16 cellular contexts compared by ENCODE assay signal in the genomic region with DNA sequence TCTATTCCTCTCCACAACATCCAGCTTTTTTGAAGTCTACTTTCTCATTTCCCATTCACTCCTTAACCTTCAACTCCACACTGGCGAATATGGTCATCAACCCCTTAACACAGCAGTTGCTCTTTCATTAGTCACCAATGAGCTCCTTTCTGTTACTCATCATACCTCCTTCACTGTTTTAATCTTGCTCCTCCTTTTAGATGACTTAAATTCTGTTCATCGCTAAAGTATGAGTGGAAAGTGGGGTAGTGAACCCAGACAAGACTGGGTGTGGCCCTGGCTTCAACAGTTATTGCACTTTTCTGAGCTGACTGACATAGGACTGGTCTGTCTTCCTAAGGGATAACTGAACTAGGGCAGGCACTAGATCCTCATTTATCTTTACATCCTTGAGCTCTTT. TPM values are rescaled to one million over a fixed set of nuclear protein-coding genes. Genes with fewer than 3 reads are reported as not detected.
A peak's percentile ranks its signal among the peaks of the same experiment; 100 is the strongest.
DNase-seq lines count a peak whose midpoint lies in the region; ATAC-seq and TF ChIP-seq lines count a peak whose summit lies in the region.
"Had no signal": no experiment of that assay in that cellular context is flagged by ENCODE, and none has a peak within 500 bp of the region (broad histone marks: within the 10 kb centered on the region; RNA-seq: fewer than 3 reads in every experiment).

No MANE protein-coding gene starts in this region.

- TF ChIP-seq CTCF in fibroblast of villous mesenchyme (IDR thresholded peaks at IDR 0.05; ENCODE audit: insufficient read depth, low read depth, low read length), result no peak
- TF ChIP-seq CTCF in thyroid gland (IDR thresholded peaks at IDR 0.05), result no peak

- no peak overlapping the region for H3K27ac ChIP-seq in thyroid gland
- H3K27ac ChIP-seq: Peyer's patch had no signal

- H3K9me3 ChIP-seq in thyroid gland, result no peaks in the 10 kb centered on the region
- H3K9me3 ChIP-seq: Peyer's patch, uterus had no signal

- H3K4me1 ChIP-seq in thyroid gland, result peaks cover 4 to 14% of the 10 kb centered on the region in 2 donors
- H3K4me1 ChIP-seq: Peyer's patch had no signal

- no peaks in the 10 kb centered on the region for H3K27me3 ChIP-seq in thyroid gland
- H3K27me3 ChIP-seq: Peyer's patch, uterus had no signal

- intact Hi-C loops in thyroid gland (cut with DNase I), result no loop called here

- ATAC-seq in GM18517 (IDR thresholded peaks at IDR 0.05; ENCODE audit: unreplicated experiment) (no peak), GM18867 (IDR thresholded peaks at IDR 0.05; ENCODE audit: unreplicated experiment) (no peak)
- ATAC-seq: left ventricle myocardium superior had no signal

- H3K4me3 ChIP-seq in fibroblast of villous mesenchyme (ENCODE audit: low read depth, low read length), result no peak overlapping the region
- no peak overlapping the region for H3K4me3 ChIP-seq in thyroid gland (replicated peaks in 1 of 3)
- H3K4me3 ChIP-seq: Peyer's patch, uterus had no signal

- no peaks in the 10 kb centered on the region for H3K36me3 ChIP-seq in thyroid gland
- H3K36me3 ChIP-seq: Peyer's patch, uterus had no signal

- TF ChIP-seq POLR2A in thyroid gland (IDR thresholded peaks at IDR 0.05), result no peak

- peak; percentile 40 for DNase-seq in 8988T
- peak; percentile 87 for DNase-seq in GM03348 (ENCODE audit: low spot score)
- peak; percentile 22 for DNase-seq in T1000 (lab: John Stamatoyannopoulos, UW)
- peak; percentile 53 for DNase-seq in fibroblast of villous mesenchyme (ENCODE audit: low read depth)
- no peak for DNase-seq in thyroid gland
- no peak for DNase-seq in NCI-H2029 treated with DMSO at 0.1 percent for 48 hours (lab: John Stamatoyannopoulos, UW)
- DNase-seq: activated B cell treated with CpG ODN at 0.5 μM for 24 hours, erythroblast, left ventricle myocardium superior, NCI-H187 treated with DMSO at 0.1 percent for 48 hours, Peyer's patch, posterior cingulate gyrus, uterus had no signal

- 94 to 100% methylated on average over 2 of the region's 2 CpGs for WGBS in thyroid gland, 2 donors

RNA-seq across cellular contexts. Expression of gene AKT3, which starts 51.3 kb away (rescaled TPM):
- total RNA-seq in fibroblast of villous mesenchyme, result 36.4 and 38.0 TPM in 2 replicates
- total RNA-seq in thyroid gland, result 10 to 100 TPM; 51.7 to 84.1 (median 71.1) TPM
- total RNA-seq: HT-29 had no signal

Comparison
In these comparisons a context has a peak if more than half of its experiments do, and no peak if none do; other contexts are left out.
1. DNase-seq: peak in 8988T (single experiment), GM03348 (single experiment), T1000 (single experiment) and fibroblast of villous mesenchyme (single experiment); none in thyroid gland (0 of 2) and NCI-H2029 treated with DMSO at 0.1 percent for 48 hours (single experiment).